In genomic region chr14:64726585-64726890, GRCh38 we compare ENCODE assay signal across 8 cellular contexts. TPM values are rescaled to one million over a fixed set of nuclear protein-coding genes. Genes with fewer than 3 reads are reported as not detected.
DNase-seq lines count a peak whose midpoint lies in the region; ATAC-seq and TF ChIP-seq lines count a peak whose summit lies in the region.

No MANE protein-coding gene starts in this region.

- no peaks in the 10 kb centered on the region for H3K27me3 Mint-ChIP-seq in activated T-cell treated with anti-CD3 and anti-CD28 coated beads, Interleukin-2, amount 50 U/mL, for 24 hours

- TF ChIP-seq POLR2A in erythroblast (IDR thresholded peaks at IDR 0.05; ENCODE audit: low read length) = no peak

- no peaks in the 10 kb centered on the region for H3K9me3 ChIP-seq in PC-9 (ENCODE audit: insufficient read depth, low read depth)

- POLR2A ChIA-PET in PC-9 (lab: Charles Lee; ENCODE audit: unreplicated experiment) = interaction anchor here (0.6 kb wide), 1 partner anchor 23 kb away, joined by 4 read pairs; no protein-coding TSS in a partner anchor

- no peaks in the 10 kb centered on the region for H3K36me3 Mint-ChIP-seq in activated T-cell treated with anti-CD3 and anti-CD28 coated beads, Interleukin-2, amount 50 U/mL, for 24 hours (ENCODE audit: low read depth)
- H3K36me3 Mint-ChIP-seq in stimulated activated effector memory CD8-positive, alpha-beta T cell treated with anti-CD3 and anti-CD28 coated beads, Interleukin-12 subunit alpha, Interleukin-12 subunit beta, amount 100 ng/mL, for 72 hours = peaks cover 7% of the 10 kb centered on the region

- peaks cover 71% of the 10 kb centered on the region for H3K4me1 Mint-ChIP-seq in activated T-cell treated with anti-CD3 and anti-CD28 coated beads, Interleukin-2, amount 50 U/mL, for 24 hours (ENCODE audit: low read depth)
- peaks cover 90% of the 10 kb centered on the region for H3K4me1 Mint-ChIP-seq in stimulated activated effector memory CD8-positive, alpha-beta T cell treated with anti-CD3 and anti-CD28 coated beads, Interleukin-12 subunit alpha, Interleukin-12 subunit beta, amount 100 ng/mL, for 72 hours

- no peaks in the 10 kb centered on the region for H4K20me1 ChIP-seq in PC-9 (ENCODE audit: insufficient read depth)

- no peak for TF ChIP-seq CTCF in PC-9 (conservative IDR thresholded peaks at IDR 0.05)

- intact Hi-C loops in PC-9 (cut with micrococcal nuclease; ENCODE audit: unreplicated experiment) = loop anchor here (1.0 to 2.0 kb wide), 3 partner anchors 23 to 56 kb away; no protein-coding TSS in a partner anchor

- H3K4me2 ChIP-seq in PC-9 = peak overlapping the region; percentile 66

- DNase-seq in activated T-cell treated with anti-CD3 and anti-CD28 coated beads, Interleukin-2, amount 50 U/mL, for 24 hours = peak; percentile 56
- DNase-seq in activated T-cell treated with anti-CD3 and anti-CD28 coated beads for 4 hours (no peak), PC-9 (peak; percentile 91 to 92), AG20443 (ENCODE audit: low spot score) (no peak), erythroblast (lab: John Stamatoyannopoulos, UW) (no peak)
- DNase-seq in stimulated activated effector memory CD8-positive, alpha-beta T cell treated with anti-CD3 and anti-CD28 coated beads, Interleukin-12 subunit alpha, Interleukin-12 subunit beta, amount 100 ng/mL, for 72 hours (ENCODE audit: low spot score in 2 of 2) = no peak

- peaks cover 18% of the 10 kb centered on the region for H3F3A ChIP-seq in PC-9 (ENCODE audit: insufficient read depth, low read depth)

- no peaks in the 10 kb centered on the region for H3K9me3 Mint-ChIP-seq in activated T-cell treated with anti-CD3 and anti-CD28 coated beads, Interleukin-2, amount 50 U/mL, for 24 hours
- H3K9me3 Mint-ChIP-seq in stimulated activated effector memory CD8-positive, alpha-beta T cell treated with anti-CD3 and anti-CD28 coated beads, Interleukin-12 subunit alpha, Interleukin-12 subunit beta, amount 100 ng/mL, for 72 hours = no peaks in the 10 kb centered on the region

- no peak overlapping the region for H3K4me3 ChIP-seq in PC-9

- no peaks in the 10 kb centered on the region for H3K9me2 ChIP-seq in PC-9 (ENCODE audit: insufficient read depth)

- H3K36me3 ChIP-seq in PC-9 (ENCODE audit: low read depth) = peaks cover 17% of the 10 kb centered on the region; the same call in 1 of the 2 replicates

- H3K27ac ChIP-seq in PC-9 = peak overlapping the region; percentile 53

- peak overlapping the region; percentile 7 for H3K27ac Mint-ChIP-seq in activated T-cell treated with anti-CD3 and anti-CD28 coated beads, Interleukin-2, amount 50 U/mL, for 24 hours
- peak overlapping the region; percentile 92 for H3K27ac Mint-ChIP-seq in stimulated activated effector memory CD8-positive, alpha-beta T cell treated with anti-CD3 and anti-CD28 coated beads, Interleukin-12 subunit alpha, Interleukin-12 subunit beta, amount 100 ng/mL, for 72 hours

- H3K4me3 Mint-ChIP-seq in activated T-cell treated with anti-CD3 and anti-CD28 coated beads, Interleukin-2, amount 50 U/mL, for 24 hours = no peak overlapping the region
- H3K4me3 Mint-ChIP-seq in stimulated activated effector memory CD8-positive, alpha-beta T cell treated with anti-CD3 and anti-CD28 coated beads, Interleukin-12 subunit alpha, Interleukin-12 subunit beta, amount 100 ng/mL, for 72 hours = peak overlapping the region; percentile 18

- ATAC-seq in esophagus mucosa (peak; percentile 76), HG03354 (IDR thresholded peaks at IDR 0.05; ENCODE audit: poor library complexity, severe bottlenecking, unreplicated experiment) (no peak)
- peak; percentile 69 for ATAC-seq in stimulated activated effector memory CD8-positive, alpha-beta T cell treated with anti-CD3 and anti-CD28 coated beads, Interleukin-12 subunit alpha, Interleukin-12 subunit beta, amount 100 ng/mL, for 72 hours

- BruUV-seq in PC-9 (replicated peaks; lab: Mats Ljungman, UMichigan) = no TSS peak

- H3K27me3 ChIP-seq in PC-9 (ENCODE audit: insufficient read depth, low read depth) = no peaks in the 10 kb centered on the region

- peaks cover 57% of the 10 kb centered on the region for H3K79me2 ChIP-seq in PC-9 (ENCODE audit: low read depth)

- CTCF ChIA-PET in PC-9 (lab: Charles Lee) = no interaction called here

- no peak overlapping the region for H2AFZ ChIP-seq in PC-9

- peaks cover 56% of the 10 kb centered on the region for H3K4me1 ChIP-seq in PC-9 (replicated peaks; ENCODE audit: insufficient read depth)

RNA-seq across cellular contexts. Expression of gene PLEKHG3, which starts 22.3 kb away (rescaled TPM):
- total RNA-seq in PC-9 (2021) (59.3 and 61.7 TPM in 2 replicates), esophagus mucosa (62.9 TPM)

Comparison
In these comparisons a context has a peak if more than half of its experiments do, and no peak if none do; other contexts are left out.
1. DNase-seq: peak in activated T-cell treated with anti-CD3 and anti-CD28 coated beads, Interleukin-2, amount 50 U/mL, for 24 hours (single experiment) and PC-9 (2 of 2); none in activated T-cell treated with anti-CD3 and anti-CD28 coated beads for 4 hours (single experiment), stimulated activated effector memory CD8-positive, alpha-beta T cell treated with anti-CD3 and anti-CD28 coated beads, Interleukin-12 subunit alpha, Interleukin-12 subunit beta, amount 100 ng/mL, for 72 hours (0 of 2), AG20443 (single experiment) and erythroblast (0 of 2).